ENCODE assay signal across 16 cellular contexts in the genomic region with DNA sequence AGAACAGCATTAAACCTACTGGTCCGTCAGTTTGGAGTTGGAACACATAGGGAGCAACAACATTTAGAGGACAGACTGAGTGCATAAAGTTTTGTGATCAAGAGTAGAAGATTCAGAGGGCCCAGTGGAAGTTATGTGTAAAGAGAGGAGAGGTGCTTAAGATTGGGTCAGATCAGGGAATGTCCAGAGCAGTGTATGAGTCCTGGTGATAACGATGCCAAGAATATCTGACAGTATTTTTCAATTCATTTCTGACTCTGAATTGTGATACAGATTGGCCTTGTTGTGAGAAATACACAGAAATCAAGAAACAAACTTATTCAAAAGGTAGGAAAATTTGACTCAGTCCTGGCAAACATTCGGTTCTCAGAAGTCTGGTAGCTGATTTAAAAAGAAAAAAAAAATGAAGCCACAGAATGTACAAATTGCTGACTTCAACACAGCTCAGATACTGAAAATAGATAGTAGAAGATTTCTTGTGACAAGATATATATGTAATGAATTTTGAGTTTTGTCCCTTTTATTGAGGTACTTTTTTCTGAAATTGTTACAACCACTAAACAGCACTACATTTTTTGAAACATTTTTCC.
DNase-seq lines count a peak whose midpoint lies in the region; ATAC-seq lines count a peak whose summit lies in the region.
"Had no signal": no experiment of that assay in that cellular context is flagged by ENCODE, and none has a peak within 500 bp of the region (broad histone marks: within the 10 kb centered on the region; RNA-seq: fewer than 3 reads in every experiment).

No MANE protein-coding gene starts in this region.

- intact Hi-C loops in activated naive CD4-positive, alpha-beta T cell treated with anti-CD3 and anti-CD28 coated beads for 36 hours (cut with micrococcal nuclease): no loop called here
- intact Hi-C loops in cardiac septum (cut with DNase I): no loop called here

- peak; percentile 42 for ATAC-seq in stimulated activated naive CD8-positive, alpha-beta T cell treated with anti-CD3 and anti-CD28 coated beads, Interleukin-15, amount 100 ng/mL, for 72 hours

- H3K36me3 Mint-ChIP-seq in activated naive CD4-positive, alpha-beta T cell treated with anti-CD3 and anti-CD28 coated beads for 36 hours (ENCODE audit: low read depth): peaks cover 13% of the 10 kb centered on the region
- H3K36me3 Mint-ChIP-seq in activated naive CD4-positive, alpha-beta T cell treated with anti-CD3 and anti-CD28 coated beads, Interleukin-2, amount 10 ng/mL, durations not matched to agents 7 days and 5 days: no peaks in the 10 kb centered on the region
- no peaks in the 10 kb centered on the region for H3K36me3 Mint-ChIP-seq in T-helper 1 cell treated with Interleukin-12 subunit alpha and Interleukin-12 subunit beta and Interleukin-4 antibody, amounts not matched to agents 30 μg/mL and 1 μg/mL, for 36 hours (ENCODE audit: low read depth)

- H3K27me3 Mint-ChIP-seq in activated naive CD4-positive, alpha-beta T cell treated with anti-CD3 and anti-CD28 coated beads for 36 hours (ENCODE audit: low read depth): no peaks in the 10 kb centered on the region
- no peaks in the 10 kb centered on the region for H3K27me3 Mint-ChIP-seq in activated naive CD4-positive, alpha-beta T cell treated with anti-CD3 and anti-CD28 coated beads, Interleukin-2, amount 10 ng/mL, durations not matched to agents 7 days and 5 days
- no peaks in the 10 kb centered on the region for H3K27me3 Mint-ChIP-seq in T-helper 1 cell treated with Interleukin-12 subunit alpha and Interleukin-12 subunit beta and Interleukin-4 antibody, amounts not matched to agents 30 μg/mL and 1 μg/mL, for 36 hours (ENCODE audit: low read depth)
- H3K27me3 Mint-ChIP-seq in stimulated activated naive CD8-positive, alpha-beta T cell treated with anti-CD3 and anti-CD28 coated beads, Interleukin-15, amount 100 ng/mL, for 72 hours: no peaks in the 10 kb centered on the region
- H3K27me3 Mint-ChIP-seq: CD4-positive, alpha-beta memory T cell had no signal

- CTCF ChIA-PET in activated naive CD4-positive, alpha-beta T cell treated with anti-CD3 and anti-CD28 coated beads for 36 hours (lab: Charles Lee): no interaction called here
- CTCF ChIA-PET in activated naive CD4-positive, alpha-beta T cell treated with anti-CD3 and anti-CD28 coated beads, Interleukin-2, amount 10 ng/mL, durations not matched to agents 7 days and 5 days (lab: Charles Lee): no interaction called here

- H3K4me1 Mint-ChIP-seq in activated naive CD4-positive, alpha-beta T cell treated with anti-CD3 and anti-CD28 coated beads for 36 hours (ENCODE audit: low read depth): peaks cover 5% of the 10 kb centered on the region
- H3K4me1 Mint-ChIP-seq in activated naive CD4-positive, alpha-beta T cell treated with anti-CD3 and anti-CD28 coated beads, Interleukin-2, amount 10 ng/mL, durations not matched to agents 7 days and 5 days: no peaks in the 10 kb centered on the region
- H3K4me1 Mint-ChIP-seq in T-helper 1 cell treated with Interleukin-12 subunit alpha and Interleukin-12 subunit beta and Interleukin-4 antibody, amounts not matched to agents 30 μg/mL and 1 μg/mL, for 36 hours (ENCODE audit: low read depth): peaks cover 5% of the 10 kb centered on the region
- H3K4me1 Mint-ChIP-seq in stimulated activated naive CD8-positive, alpha-beta T cell treated with anti-CD3 and anti-CD28 coated beads, Interleukin-15, amount 100 ng/mL, for 72 hours: peaks cover 6% of the 10 kb centered on the region

- H3K9me3 Mint-ChIP-seq in activated naive CD4-positive, alpha-beta T cell treated with anti-CD3 and anti-CD28 coated beads for 36 hours: no peaks in the 10 kb centered on the region
- no peaks in the 10 kb centered on the region for H3K9me3 Mint-ChIP-seq in activated naive CD4-positive, alpha-beta T cell treated with anti-CD3 and anti-CD28 coated beads, Interleukin-2, amount 10 ng/mL, durations not matched to agents 7 days and 5 days
- no peaks in the 10 kb centered on the region for H3K9me3 Mint-ChIP-seq in T-helper 1 cell treated with Interleukin-12 subunit alpha and Interleukin-12 subunit beta and Interleukin-4 antibody, amounts not matched to agents 30 μg/mL and 1 μg/mL, for 36 hours
- no peaks in the 10 kb centered on the region for H3K9me3 Mint-ChIP-seq in stimulated activated naive CD8-positive, alpha-beta T cell treated with anti-CD3 and anti-CD28 coated beads, Interleukin-15, amount 100 ng/mL, for 72 hours

- peak overlapping the region; percentile 13 for H3K27ac Mint-ChIP-seq in activated naive CD4-positive, alpha-beta T cell treated with anti-CD3 and anti-CD28 coated beads for 36 hours
- no peak overlapping the region for H3K27ac Mint-ChIP-seq in activated naive CD4-positive, alpha-beta T cell treated with anti-CD3 and anti-CD28 coated beads, Interleukin-2, amount 10 ng/mL, durations not matched to agents 7 days and 5 days
- H3K27ac Mint-ChIP-seq in T-helper 1 cell treated with Interleukin-12 subunit alpha and Interleukin-12 subunit beta and Interleukin-4 antibody, amounts not matched to agents 30 μg/mL and 1 μg/mL, for 36 hours: peak overlapping the region; percentile 3
- H3K27ac Mint-ChIP-seq in stimulated activated naive CD8-positive, alpha-beta T cell treated with anti-CD3 and anti-CD28 coated beads, Interleukin-15, amount 100 ng/mL, for 72 hours: peak overlapping the region in 1 of 2 donors; percentile 16

- no peak for DNase-seq in activated naive CD4-positive, alpha-beta T cell treated with anti-CD3 and anti-CD28 coated beads for 36 hours
- DNase-seq in activated naive CD4-positive, alpha-beta T cell treated with anti-CD3 and anti-CD28 coated beads, Interleukin-2, amount 10 ng/mL, durations not matched to agents 7 days and 5 days: no peak
- DNase-seq in astrocyte of the hippocampus (ENCODE audit: low read depth, low spot score) (peak; percentile 37), cardiac septum (ENCODE audit: low spot score) (no peak), NCI-H1930 (lab: John Stamatoyannopoulos, UW) (no peak)
- DNase-seq in stimulated activated naive CD8-positive, alpha-beta T cell treated with anti-CD3 and anti-CD28 coated beads, Interleukin-15, amount 100 ng/mL, for 72 hours: no peak
- DNase-seq: BE2C; CD4-positive, alpha-beta memory T cell; DND-41; GF-D8; GOT3; MG63; NCI-H1092 treated with DMSO at 0.1 percent for 48 hours; NCI-H1694; NCI-H69 had no signal

- no peak overlapping the region for H3K4me3 Mint-ChIP-seq in activated naive CD4-positive, alpha-beta T cell treated with anti-CD3 and anti-CD28 coated beads for 36 hours
- no peak overlapping the region for H3K4me3 Mint-ChIP-seq in activated naive CD4-positive, alpha-beta T cell treated with anti-CD3 and anti-CD28 coated beads, Interleukin-2, amount 10 ng/mL, durations not matched to agents 7 days and 5 days
- H3K4me3 Mint-ChIP-seq in T-helper 1 cell treated with Interleukin-12 subunit alpha and Interleukin-12 subunit beta and Interleukin-4 antibody, amounts not matched to agents 30 μg/mL and 1 μg/mL, for 36 hours: no peak overlapping the region
- H3K4me3 Mint-ChIP-seq in stimulated activated naive CD8-positive, alpha-beta T cell treated with anti-CD3 and anti-CD28 coated beads, Interleukin-15, amount 100 ng/mL, for 72 hours: no peak overlapping the region
- H3K4me3 Mint-ChIP-seq: CD4-positive, alpha-beta memory T cell had no signal
